In the genomic region with DNA sequence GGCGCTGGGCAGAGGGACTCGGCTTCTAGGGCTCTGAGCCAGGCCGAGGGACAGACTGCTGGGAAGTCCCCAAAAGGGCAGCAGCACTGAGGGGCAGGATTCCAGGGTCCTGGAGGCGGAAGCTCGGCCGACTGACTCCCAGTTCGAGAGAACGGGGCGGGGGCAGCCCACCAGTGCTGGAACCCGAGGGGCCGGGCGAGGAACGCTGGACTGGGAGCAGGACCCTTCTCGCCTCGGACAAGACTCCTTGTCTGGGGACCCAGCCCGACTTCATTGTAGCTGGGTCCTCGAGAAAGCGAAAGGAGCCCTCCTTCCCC, we compare ENCODE assay signal across 8 cellular contexts. TPM values are rescaled to one million over a fixed set of nuclear protein-coding genes. Genes with fewer than 3 reads are reported as not detected.
DNase-seq lines count a peak whose midpoint lies in the region; ATAC-seq, FAIRE-seq and TF ChIP-seq lines count a peak whose summit lies in the region.

No MANE protein-coding gene starts in this region.

- H3K4me3 Mint-ChIP-seq in activated T-cell treated with anti-CD3 and anti-CD28 coated beads, Interleukin-2, amount 50 U/mL, for 4 hours = peak overlapping the region; percentile 92
- peak overlapping the region; percentile 92 for H3K4me3 Mint-ChIP-seq in activated naive CD8-positive, alpha-beta T cell

- no peaks in the 10 kb centered on the region for H3K27me3 Mint-ChIP-seq in activated T-cell treated with anti-CD3 and anti-CD28 coated beads, Interleukin-2, amount 50 U/mL, for 4 hours (ENCODE audit: low read depth)
- H3K27me3 Mint-ChIP-seq in activated naive CD8-positive, alpha-beta T cell = no peaks in the 10 kb centered on the region

- DNase-seq in activated T-cell treated with anti-CD3 and anti-CD28 coated beads, Interleukin-2, amount 50 U/mL, for 4 hours = peak; percentile 21
- DNase-seq in activated T-cell treated with anti-CD3 and anti-CD28 coated beads, Interleukin-2, amount 50 U/mL, for 48 hours = no peak
- DNase-seq in kidney (no peak), GM12892 (ENCODE audit: insufficient read length) (no peak), amniotic stem cell (lab: John Stamatoyannopoulos, UW) (no peak)

- TF ChIP-seq POLR2A in GM12892 (IDR thresholded peaks at IDR 0.05; ENCODE audit: low read depth, low read length) = no peak

- H3K9me3 ChIP-seq in kidney (ENCODE audit: control insufficient read depth in 1 of 2, low read length in 2 of 2) (no peaks in the 10 kb centered on the region), thymus (ENCODE audit: control insufficient read depth) (no peaks in the 10 kb centered on the region)

- H3K27ac ChIP-seq in kidney (ENCODE audit: low read depth in 2 of 2, low read length in 2 of 2) (peak overlapping the region; percentile 94 to 96), thymus (ENCODE audit: low read depth) (peak overlapping the region; percentile 91)

- TF ChIP-seq CTCF in kidney (IDR thresholded peaks at IDR 0.05; ENCODE audit: borderline replicate concordance, extremely low read depth, insufficient read depth) = no peak

- no peaks in the 10 kb centered on the region for H3K27me3 ChIP-seq in thymus (ENCODE audit: control insufficient read depth, insufficient read depth)

- peaks cover 39% of the 10 kb centered on the region for H3K4me1 Mint-ChIP-seq in activated T-cell treated with anti-CD3 and anti-CD28 coated beads, Interleukin-2, amount 50 U/mL, for 4 hours (ENCODE audit: low read depth)
- peaks cover 40% of the 10 kb centered on the region for H3K4me1 Mint-ChIP-seq in activated naive CD8-positive, alpha-beta T cell (ENCODE audit: low read depth)

- H3K4me1 ChIP-seq in kidney (ENCODE audit: control insufficient read depth in 1 of 2, insufficient read depth in 1 of 2, low read depth in 1 of 2, low read length in 2 of 2) = peaks cover 8 to 17% of the 10 kb centered on the region in 2 donors
- peaks cover 15% of the 10 kb centered on the region for H3K4me1 ChIP-seq in thymus (ENCODE audit: control insufficient read depth, insufficient read depth, low read length)

- WGBS in thymus = under 1% methylated on average over 18 of the region's 18 CpGs

- H3K36me3 ChIP-seq in kidney (ENCODE audit: control insufficient read depth in 1 of 2, insufficient read depth in 2 of 2, low read length in 2 of 2) (peaks cover 6 to 8% of the 10 kb centered on the region in 2 donors), thymus (ENCODE audit: control insufficient read depth, insufficient read depth) (peaks cover 2% of the 10 kb centered on the region)

- FAIRE-seq in kidney (lab: Jason Lieb, UNC) = no peak
- FAIRE-seq in GM12892 (lab: Jason Lieb, UNC) = no peak

- no peaks in the 10 kb centered on the region for H3K9me3 Mint-ChIP-seq in activated T-cell treated with anti-CD3 and anti-CD28 coated beads, Interleukin-2, amount 50 U/mL, for 4 hours
- H3K9me3 Mint-ChIP-seq in activated naive CD8-positive, alpha-beta T cell (ENCODE audit: low read depth) = no peaks in the 10 kb centered on the region

- peak overlapping the region; percentile 73 to 74 for H3K4me3 ChIP-seq in kidney (ENCODE audit: low read length in 2 of 2)
- peak overlapping the region; percentile 87 for H3K4me3 ChIP-seq in thymus (ENCODE audit: low read length)

- peak overlapping the region; percentile 91 for H3K27ac Mint-ChIP-seq in activated naive CD8-positive, alpha-beta T cell

- peak; percentile 18 to 19 for ATAC-seq in activated T-cell treated with anti-CD3 and anti-CD28 coated beads, Interleukin-2, amount 50 U/mL, for 4 hours
- no peak for ATAC-seq in HG03354 (IDR thresholded peaks at IDR 0.05; ENCODE audit: poor library complexity, severe bottlenecking, unreplicated experiment)

- intact Hi-C loops in kidney (cut with DNase I) = no loop called here

- H3K36me3 Mint-ChIP-seq in activated T-cell treated with anti-CD3 and anti-CD28 coated beads, Interleukin-2, amount 50 U/mL, for 4 hours (ENCODE audit: insufficient read depth) = peaks cover 4% of the 10 kb centered on the region
- H3K36me3 Mint-ChIP-seq in activated naive CD8-positive, alpha-beta T cell = peaks cover 4% of the 10 kb centered on the region

- H3K9ac ChIP-seq in kidney (ENCODE audit: low read length in 2 of 2) = peak overlapping the region; percentile 71 to 74

RNA-seq across cellular contexts. Expression of a gene that starts 0.2 kb away (rescaled TPM):
- 100 to 1,000 TPM in 2 of 3 donors, 10 to 100 TPM in 1; 87.8 to 141 (median 101) TPM for total RNA-seq in activated T-cell treated with anti-CD3 and anti-CD28 coated beads, Interleukin-2, amount 50 U/mL, for 4 hours
- total RNA-seq in kidney = 47.1 TPM
- 40.1 TPM for polyA plus RNA-seq in kidney (ENCODE audit: insufficient read depth, low read depth, low replicate concordance)
- polyA plus RNA-seq in thymus = 51.5 TPM
- polyA plus RNA-seq in GM12892 (2012; ENCODE audit: missing spikeins) = 12.7 TPM

RNA-seq across cellular contexts. Expression of a gene that starts 9.6 kb away (rescaled TPM):
- total RNA-seq in activated T-cell treated with anti-CD3 and anti-CD28 coated beads, Interleukin-2, amount 50 U/mL, for 4 hours = under 1 TPM in 2 of 3 donors, not detected in 1; 0.16 to 0.30 TPM
- total RNA-seq in kidney = 1.5 TPM
- 1.6 TPM for polyA plus RNA-seq in kidney (ENCODE audit: insufficient read depth, low read depth, low replicate concordance)
- polyA plus RNA-seq in thymus = 1.5 TPM
- 0.95 TPM for polyA plus RNA-seq in GM12892 (2012; ENCODE audit: missing spikeins)

RNA-seq across cellular contexts. Expression of a gene that starts 10.0 kb away (rescaled TPM):
- 10 to 100 TPM; 42.7 to 49.9 (median 49.4) TPM for total RNA-seq in activated T-cell treated with anti-CD3 and anti-CD28 coated beads, Interleukin-2, amount 50 U/mL, for 4 hours
- 168 TPM for total RNA-seq in kidney
- polyA plus RNA-seq in kidney (ENCODE audit: insufficient read depth, low read depth, low replicate concordance) = 69.6 TPM
- polyA plus RNA-seq in thymus = 15.4 TPM
- polyA plus RNA-seq in GM12892 (2012; ENCODE audit: missing spikeins) = 17.6 TPM

RNA-seq across cellular contexts. Expression of a gene that starts 20.1 kb away (rescaled TPM):
- total RNA-seq in activated T-cell treated with anti-CD3 and anti-CD28 coated beads, Interleukin-2, amount 50 U/mL, for 4 hours = 10 to 100 TPM; 47.7 to 67.4 (median 56.9) TPM
- total RNA-seq in kidney = 73.6 TPM
- polyA plus RNA-seq in kidney (ENCODE audit: insufficient read depth, low read depth, low replicate concordance) (157 TPM), thymus (98.8 TPM)
- 82.1 TPM for polyA plus RNA-seq in GM12892 (2012; ENCODE audit: missing spikeins)

RNA-seq across cellular contexts. Expression of a gene that starts 36.8 kb away (rescaled TPM):
- 10 to 100 TPM; 25.8 to 26.9 (median 26.0) TPM for total RNA-seq in activated T-cell treated with anti-CD3 and anti-CD28 coated beads, Interleukin-2, amount 50 U/mL, for 4 hours
- 6.9 TPM for total RNA-seq in kidney
- 17.8 TPM for polyA plus RNA-seq in kidney (ENCODE audit: insufficient read depth, low read depth, low replicate concordance)
- polyA plus RNA-seq in thymus = 25.7 TPM
- polyA plus RNA-seq in GM12892 (2012; ENCODE audit: missing spikeins) = 30.2 TPM
